8 cellular contexts compared by ENCODE assay signal in the genomic region with DNA sequence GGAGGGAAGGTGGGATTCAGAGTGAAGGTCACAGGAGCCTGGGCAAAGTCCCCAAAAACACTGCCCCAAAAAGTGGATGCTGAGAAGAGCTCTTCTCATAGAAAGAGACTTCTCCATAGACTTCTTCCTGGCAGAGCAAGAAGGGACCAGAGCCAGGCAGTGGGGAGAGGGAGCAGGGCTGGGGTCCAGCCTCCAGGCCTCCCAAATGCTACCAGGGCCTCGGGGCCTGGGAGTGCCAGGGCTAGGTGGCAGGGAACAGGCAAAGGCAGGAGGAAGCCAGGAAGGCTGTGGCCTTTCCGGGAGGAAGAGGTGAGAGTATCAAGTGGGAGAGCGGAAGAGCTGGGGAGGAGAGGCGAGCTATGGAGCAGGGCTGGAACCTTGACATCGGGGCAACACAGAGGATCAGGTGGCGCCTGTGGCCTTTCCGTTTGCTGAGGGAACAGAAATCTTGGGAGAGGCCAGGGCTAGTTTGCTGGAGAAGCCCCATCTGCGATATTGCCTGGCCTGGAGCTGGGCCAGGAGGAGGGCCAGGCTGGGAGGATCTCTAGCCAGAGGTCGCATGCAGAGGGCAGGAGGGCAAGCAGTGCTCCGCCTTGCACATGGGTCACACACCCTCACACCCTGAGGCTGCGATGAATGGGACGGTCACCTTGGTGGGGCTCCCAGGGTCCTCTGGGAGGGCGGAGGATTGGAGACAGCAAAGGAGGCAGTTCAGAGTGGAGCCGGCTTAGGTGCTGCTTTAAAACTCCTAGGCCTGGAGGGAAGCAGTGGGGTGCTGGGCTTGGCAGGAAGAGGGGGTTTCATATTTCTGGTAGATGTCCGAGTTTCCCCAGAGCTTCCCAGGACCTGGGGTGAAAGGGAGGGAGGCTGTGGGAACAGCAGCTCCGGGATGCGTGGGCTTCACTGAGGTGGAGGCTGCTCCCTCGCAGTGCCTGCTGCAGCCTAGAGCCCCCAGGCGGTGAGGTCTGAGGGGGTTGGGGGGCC. TPM values are rescaled to one million over a fixed set of nuclear protein-coding genes. Genes with fewer than 3 reads are reported as not detected.
DNase-seq lines count a peak whose midpoint lies in the region; ATAC-seq, FAIRE-seq and TF ChIP-seq lines count a peak whose summit lies in the region.
"Had no signal": no experiment of that assay in that cellular context is flagged by ENCODE, and none has a peak within 500 bp of the region (broad histone marks: within the 10 kb centered on the region; RNA-seq: fewer than 3 reads in every experiment).

No MANE protein-coding gene starts in this region.

- no peak for ATAC-seq in Right ventricle myocardium superior (ENCODE audit: poor library complexity)
- peak; percentile 12 for ATAC-seq in sciatic nerve
- no peak for ATAC-seq in foreskin keratinocyte
- ATAC-seq in HG02763 (IDR thresholded peaks at IDR 0.05; ENCODE audit: unreplicated experiment) = no peak

- TF ChIP-seq CTCF in foreskin keratinocyte (conservative IDR thresholded peaks at IDR 0.05) (no peak), D721Med (IDR thresholded peaks at IDR 0.05; ENCODE audit: insufficient read depth, missing control alignments) (no peak)

- peak overlapping the region; percentile 23 for H3K4me3 ChIP-seq in NT2/D1 (ENCODE audit: insufficient read length, low read depth)
- H3K4me3 ChIP-seq: SJSA1 had no signal

- H3K4me1 ChIP-seq in NT2/D1 (ENCODE audit: insufficient read depth, insufficient read length) = peaks cover 39% of the 10 kb centered on the region
- peaks cover 10% of the 10 kb centered on the region for H3K4me1 ChIP-seq in foreskin keratinocyte

- peaks cover 20% of the 10 kb centered on the region for H3K36me3 ChIP-seq in NT2/D1 (ENCODE audit: insufficient read depth, insufficient read length, low read length)
- H3K36me3 ChIP-seq: SJSA1 had no signal

- H3K27me3 ChIP-seq in NT2/D1 (ENCODE audit: insufficient read depth, insufficient read length) (no peaks in the 10 kb centered on the region), foreskin keratinocyte (peaks cover 17% of the 10 kb centered on the region)
- H3K27me3 ChIP-seq: SJSA1 had no signal

- DNase-seq in NT2/D1 (ENCODE audit: low read depth, low spot score) = no peak
- DNase-seq in Right ventricle myocardium superior = peak; percentile 71
- no peak for DNase-seq in sciatic nerve (ENCODE audit: low spot score)
- DNase-seq in foreskin keratinocyte = no peak
- no peak for DNase-seq in D721Med (ENCODE audit: insufficient read length, low spot score)
- DNase-seq: activated effector memory CD4-positive, alpha-beta T cell treated with Interleukin-2 at 50 U/mL for 16 hours had no signal

- no peak for FAIRE-seq in D721Med (lab: Jason Lieb, UNC)

- H3K27ac ChIP-seq in foreskin keratinocyte = no peak overlapping the region
- H3K27ac ChIP-seq: SJSA1 had no signal

- intact Hi-C loops in Right ventricle myocardium superior (cut with DNase I) (no loop called here), sciatic nerve (cut with DNase I) (no loop called here)

- H3K9me3 ChIP-seq in NT2/D1 (ENCODE audit: insufficient read depth, low read length) = no peaks in the 10 kb centered on the region
- H3K9me3 ChIP-seq: SJSA1 had no signal

- peak overlapping the region; percentile 58 for H3K9ac ChIP-seq in NT2/D1 (ENCODE audit: insufficient read length, low read depth)

RNA-seq across cellular contexts. Expression of a gene that starts 3.4 kb away (rescaled TPM):
- total RNA-seq in Right ventricle myocardium superior = 6.5 TPM
- 10.5 TPM for total RNA-seq in sciatic nerve
- total RNA-seq in foreskin keratinocyte = 3.2 and 3.4 TPM in 2 replicates
- 2.0 and 2.2 TPM in 2 replicates for polyA plus RNA-seq in foreskin keratinocyte

RNA-seq across cellular contexts. Expression of a gene that starts 18.6 kb away (rescaled TPM):
- total RNA-seq in Right ventricle myocardium superior (5.3 TPM), sciatic nerve (11.7 TPM), foreskin keratinocyte (3.5 and 4.4 TPM in 2 replicates)
- 5.8 and 6.5 TPM in 2 replicates for polyA plus RNA-seq in foreskin keratinocyte

RNA-seq across cellular contexts. Expression of a gene that starts 40.4 kb away (rescaled TPM):
- total RNA-seq in Right ventricle myocardium superior = 24.6 TPM
- total RNA-seq in sciatic nerve = 38.7 TPM
- 76.5 and 76.8 TPM in 2 replicates for total RNA-seq in foreskin keratinocyte
- polyA plus RNA-seq in foreskin keratinocyte = 109 and 111 TPM in 2 replicates

RNA-seq across cellular contexts. Expression of a gene that starts 44.1 kb away (rescaled TPM):
- total RNA-seq in Right ventricle myocardium superior (23.8 TPM), sciatic nerve (37.5 TPM), foreskin keratinocyte (11.6 and 12.7 TPM in 2 replicates)
- polyA plus RNA-seq in foreskin keratinocyte = 7.3 and 7.7 TPM in 2 replicates

RNA-seq across cellular contexts. Expression of a gene that starts 44.4 kb away (rescaled TPM):
- total RNA-seq in Right ventricle myocardium superior = 832 TPM
- 147 TPM for total RNA-seq in sciatic nerve
- 318 and 323 TPM in 2 replicates for total RNA-seq in foreskin keratinocyte
- polyA plus RNA-seq in foreskin keratinocyte = 425 and 434 TPM in 2 replicates
